In genomic region chr15:37792351-37792750, GRCh38 we compare ENCODE assay signal across 19 cellular contexts.
"Had no signal": no experiment of that assay in that cellular context is flagged by ENCODE, and none has a peak within 500 bp of the region (broad histone marks: within the 10 kb centered on the region; RNA-seq: fewer than 3 reads in every experiment).

No MANE protein-coding gene starts in this region.

- H3K27me3 Mint-ChIP-seq: naive B cell; stimulated activated memory B cell treated with anti-CD40 and anti-IgM and Interleukin-4, amounts not matched to agents 10 μg/mL and 1 μg/mL and 100 μg/mL, for 72 hours had no signal

- H3K36me3 ChIP-seq: heart left ventricle, ovary, right lobe of liver had no signal

- H3K4me1 ChIP-seq: heart left ventricle had no signal

- H3K27ac Mint-ChIP-seq: naive B cell; stimulated activated memory B cell treated with anti-CD40 and anti-IgM and Interleukin-4, amounts not matched to agents 10 μg/mL and 1 μg/mL and 100 μg/mL, for 72 hours; T-helper 1 cell treated with Interleukin-12 subunit alpha and Interleukin-12 subunit beta and Interleukin-4 antibody, amounts not matched to agents 30 μg/mL and 1 μg/mL, for 36 hours had no signal

- H3K4me3 ChIP-seq: heart left ventricle, mucosa of descending colon, ovary, right lobe of liver had no signal

- H3K36me3 Mint-ChIP-seq: naive B cell; stimulated activated memory B cell treated with anti-CD40 and anti-IgM and Interleukin-4, amounts not matched to agents 10 μg/mL and 1 μg/mL and 100 μg/mL, for 72 hours had no signal

- H3K27ac ChIP-seq: heart left ventricle, ovary, right lobe of liver had no signal

- H3K4me3 Mint-ChIP-seq: naive B cell; neural crest cell; stimulated activated memory B cell treated with anti-CD40 and anti-IgM and Interleukin-4, amounts not matched to agents 10 μg/mL and 1 μg/mL and 100 μg/mL, for 72 hours; T-helper 1 cell treated with Interleukin-12 subunit alpha and Interleukin-12 subunit beta and Interleukin-4 antibody, amounts not matched to agents 30 μg/mL and 1 μg/mL, for 36 hours had no signal

- DNase-seq: activated CD4-positive, alpha-beta T cell treated with anti-CD3 and anti-CD28 coated beads, Interleukin-2, amount 50 U/mL, for 1 hour; activated CD8-positive, alpha-beta memory T cell treated with anti-CD3 and anti-CD28 coated beads for 24 hours; activated CD8-positive, alpha-beta memory T cell treated with anti-CD3 and anti-CD28 coated beads, Interleukin-2, amount 50 U/mL, for 48 hours; activated effector memory CD4-positive, alpha-beta T cell treated with anti-CD3 and anti-CD28 coated beads, Interleukin-2, amount 50 U/mL, for 16 hours; activated naive CD4-positive, alpha-beta T cell treated with anti-CD3 and anti-CD28 coated beads, Interleukin-2, amount 50 U/mL, for 16 hours; activated T-cell treated with anti-CD3 and anti-CD28 coated beads, Interleukin-2, amount 50 U/mL, for 48 hours; aorta; caudate nucleus; heart left ventricle; left ventricle myocardium superior; mucosa of descending colon; naive B cell; ovary; right lobe of liver; stimulated activated CD4-positive, alpha-beta T cell treated with anti-CD3 and anti-CD28 coated beads, Interleukin-4, amount 100 ng/mL, for 4 hours had no signal

- H3K9me3 ChIP-seq: heart left ventricle, mucosa of descending colon, ovary, right lobe of liver had no signal

- H3K4me1 Mint-ChIP-seq: naive B cell; stimulated activated memory B cell treated with anti-CD40 and anti-IgM and Interleukin-4, amounts not matched to agents 10 μg/mL and 1 μg/mL and 100 μg/mL, for 72 hours had no signal

- H3K9me3 Mint-ChIP-seq: neural crest cell; T-helper 1 cell treated with Interleukin-12 subunit alpha and Interleukin-12 subunit beta and Interleukin-4 antibody, amounts not matched to agents 30 μg/mL and 1 μg/mL, for 36 hours had no signal

- H3K27me3 ChIP-seq: heart left ventricle, ovary, right lobe of liver had no signal

- ATAC-seq: activated CD4-positive, CD25-positive, alpha-beta regulatory T cell treated with anti-CD3 and anti-CD28 coated beads, Interleukin-2, amount 50 U/mL, for 24 hours; heart left ventricle; left ventricle myocardium superior; mucosa of descending colon; right lobe of liver; stimulated activated memory B cell treated with anti-CD40 and anti-IgM and Interleukin-4, amounts not matched to agents 10 μg/mL and 1 μg/mL and 100 μg/mL, for 72 hours had no signal
